In the genomic region with DNA sequence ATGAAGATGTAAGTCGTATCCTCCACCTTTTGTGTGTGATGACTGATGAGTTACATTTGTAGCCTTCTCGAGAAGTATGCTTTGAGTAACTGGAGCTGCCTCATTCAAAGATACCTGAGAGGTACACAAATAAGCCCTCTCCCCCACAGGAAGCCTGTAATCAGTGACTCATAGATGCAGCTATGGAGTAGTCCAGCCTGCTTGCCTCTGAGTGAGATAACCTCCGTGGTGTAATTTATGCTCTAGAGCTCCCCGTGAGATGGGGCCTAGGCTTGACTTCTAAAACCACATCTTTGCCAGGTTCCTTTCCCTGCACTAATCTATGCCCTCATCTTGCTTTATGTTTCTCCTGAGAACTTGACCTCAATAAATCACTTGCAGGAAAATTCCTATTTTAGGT, we compare ENCODE assay signal across 12 cellular contexts.
DNase-seq lines count a peak whose midpoint lies in the region; ATAC-seq and TF ChIP-seq lines count a peak whose summit lies in the region.
"Had no signal": no experiment of that assay in that cellular context is flagged by ENCODE, and none has a peak within 500 bp of the region (broad histone marks: within the 10 kb centered on the region; RNA-seq: fewer than 3 reads in every experiment).

No MANE protein-coding gene starts in this region.

- H3K9me3 Mint-ChIP-seq in endodermal cell: peaks cover 2% of the 10 kb centered on the region

- H3K4me3 Mint-ChIP-seq in endodermal cell: no peak overlapping the region
- H3K4me3 Mint-ChIP-seq: CD14-positive monocyte had no signal

- H3K4me3 ChIP-seq in NT2/D1 (ENCODE audit: insufficient read length, low read depth) (no peak overlapping the region), endodermal cell (ENCODE audit: low read length) (no peak overlapping the region)
- H3K4me3 ChIP-seq: SJSA1 had no signal

- no peaks in the 10 kb centered on the region for H3K36me3 Mint-ChIP-seq in endodermal cell (ENCODE audit: low read depth)
- H3K36me3 Mint-ChIP-seq: CD14-positive monocyte had no signal

- H3K27me3 ChIP-seq in NT2/D1 (ENCODE audit: insufficient read depth, insufficient read length) (no peaks in the 10 kb centered on the region), endodermal cell (ENCODE audit: control insufficient read depth, insufficient read depth, low read length, poor library complexity, severe bottlenecking) (no peaks in the 10 kb centered on the region)
- H3K27me3 ChIP-seq: SJSA1 had no signal

- H3K36me3 ChIP-seq in NT2/D1 (ENCODE audit: insufficient read depth, insufficient read length, low read length): no peaks in the 10 kb centered on the region
- no peaks in the 10 kb centered on the region for H3K36me3 ChIP-seq in endodermal cell (ENCODE audit: control insufficient read depth, insufficient read depth, low read length)
- H3K36me3 ChIP-seq: SJSA1 had no signal

- TF ChIP-seq CTCF in endodermal cell (conservative IDR thresholded peaks at IDR 0.05): no peak

- H3K27ac Mint-ChIP-seq in endodermal cell: no peak overlapping the region
- H3K27ac Mint-ChIP-seq: CD14-positive monocyte; naive thymus-derived CD4-positive, alpha-beta T cell had no signal

- WGBS in endodermal cell (ENCODE audit: insufficient coverage in 1 of 2, insufficient read length in 1 of 2), 2 experiments: 44 to 73% methylated on average over 2 to 4 of the region's 4 CpGs

- H3K9me3 ChIP-seq in NT2/D1 (ENCODE audit: insufficient read depth, low read length): no peaks in the 10 kb centered on the region
- H3K9me3 ChIP-seq in endodermal cell (ENCODE audit: control insufficient read depth, low read length): no peaks in the 10 kb centered on the region
- H3K9me3 ChIP-seq: SJSA1 had no signal

- no peak overlapping the region for H3K9ac ChIP-seq in NT2/D1 (ENCODE audit: insufficient read length, low read depth)
- no peak overlapping the region for H3K9ac ChIP-seq in endodermal cell (ENCODE audit: extremely low read depth, low read length, poor library complexity, severe bottlenecking)

- no peak for ATAC-seq in GM18505 (IDR thresholded peaks at IDR 0.05; ENCODE audit: unreplicated experiment)
- ATAC-seq: esophagus mucosa; naive thymus-derived CD4-positive, alpha-beta T cell had no signal

- H3K4me1 ChIP-seq in NT2/D1 (ENCODE audit: insufficient read depth, insufficient read length) (no peaks in the 10 kb centered on the region), endodermal cell (ENCODE audit: control insufficient read depth, insufficient read depth, low read length) (no peaks in the 10 kb centered on the region)
- H3K4me1 ChIP-seq: SJSA1 had no signal

- TF ChIP-seq POLR2A in GM18505 (IDR thresholded peaks at IDR 0.05; ENCODE audit: borderline replicate concordance, extremely low read depth, insufficient read depth, insufficient read length): no peak

- no peak overlapping the region for H3K27ac ChIP-seq in endodermal cell (ENCODE audit: low read depth, low read length)
- H3K27ac ChIP-seq: SJSA1 had no signal

- DNase-seq in stimulated activated CD4-positive, alpha-beta T cell treated with anti-CD3 and anti-CD28 coated beads, Interleukin-1b, Interleukin-23, amount 100 ng/mL, for 48 hours: peak; percentile 62
- no peak for DNase-seq in stimulated activated CD4-positive, alpha-beta T cell treated with anti-CD3 and anti-CD28 coated beads, Interleukin-2, amount 100 ng/mL, for 48 hours
- peak; percentile 13 for DNase-seq in NT2/D1 (ENCODE audit: low read depth, low spot score)
- DNase-seq in endodermal cell: peak; percentile 56
- no peak for DNase-seq in NCI-H446 (lab: John Stamatoyannopoulos, UW)
- DNase-seq in NCI-H526 (lab: John Stamatoyannopoulos, UW): no peak
- DNase-seq in CD1c-positive myeloid dendritic cell (ENCODE audit: extremely low spot score): no peak
- DNase-seq: naive thymus-derived CD4-positive, alpha-beta T cell had no signal

- H3K4me1 Mint-ChIP-seq in endodermal cell: peaks cover 3% of the 10 kb centered on the region
- H3K4me1 Mint-ChIP-seq: CD14-positive monocyte had no signal

- H3K27me3 Mint-ChIP-seq in endodermal cell (ENCODE audit: insufficient read depth): no peaks in the 10 kb centered on the region
- H3K27me3 Mint-ChIP-seq: naive thymus-derived CD4-positive, alpha-beta T cell had no signal

Comparison
In these comparisons a context has a peak if more than half of its experiments do, and no peak if none do; other contexts are left out.
1. DNase-seq: peak in stimulated activated CD4-positive, alpha-beta T cell treated with anti-CD3 and anti-CD28 coated beads, Interleukin-1b, Interleukin-23, amount 100 ng/mL, for 48 hours (single experiment), NT2/D1 (single experiment) and endodermal cell (single experiment); none in stimulated activated CD4-positive, alpha-beta T cell treated with anti-CD3 and anti-CD28 coated beads, Interleukin-2, amount 100 ng/mL, for 48 hours (0 of 2), NCI-H446 (0 of 2), NCI-H526 (0 of 2) and CD1c-positive myeloid dendritic cell (single experiment).